In genomic region chr11:121292503-121293275, GRCh38 we compare ENCODE assay signal across 1 cellular context.
TF ChIP-seq lines count a peak whose summit lies in the region.

Gene SC5D (plus strand): TSS chr11:121292771. CDS start chr11:121303376, 10,605 bp downstream.

TF ChIP-seq in K562, 482 proteins besides CTCF, POLR2A, EP300 and RAD21 (continues in another document):
- TF ChIP-seq MGA (IDR thresholded peaks at IDR 0.05) (peak; percentile 71), CEBPB (tag; IDR thresholded peaks at IDR 0.05) (no peak), MAX (CRISPR knock-in tag; IDR thresholded peaks at IDR 0.05) (peak; percentile 42; the same call in 1 of the 2 replicates), SAP30 (IDR thresholded peaks at IDR 0.05; ENCODE audit: borderline replicate concordance, insufficient read depth, low read depth, low read length, poor library complexity, severe bottlenecking) (no peak), RBM25 (IDR thresholded peaks at IDR 0.05; ENCODE audit: low read depth, low read length, severe bottlenecking) (peak; percentile 92), NFYB (IDR thresholded peaks at IDR 0.05; ENCODE audit: extremely low read depth, insufficient read length) (peak; percentile 82), PML (IDR thresholded peaks at IDR 0.05; ENCODE audit: low read length) (peak; percentile 46; the same call in 1 of the 2 replicates), RAD51 (IDR thresholded peaks at IDR 0.05; ENCODE audit: borderline replicate concordance, low read depth) (peak; percentile 96), CREBBP (IDR thresholded peaks at IDR 0.05; ENCODE audit: low read depth, low read length) (no peak), RBM22 (IDR thresholded peaks at IDR 0.05; ENCODE audit: low read depth, low read length, poor library complexity, severe bottlenecking) (no peak), USF2 (CRISPR knock-in tag; IDR thresholded peaks at IDR 0.05) (peak; percentile 99), USF1 (CRISPR knock-in tag; IDR thresholded peaks at IDR 0.05) (peak; percentile 98), MEIS2 (IDR thresholded peaks at IDR 0.05; ENCODE audit: partially characterized antibody) (peak; percentile 41), ZNF57 (CRISPR knock-in tag; IDR thresholded peaks at IDR 0.05) (no peak), ZFP30 (CRISPR knock-in tag; IDR thresholded peaks at IDR 0.05; ENCODE audit: borderline replicate concordance) (no peak), POLR2H (tag; IDR thresholded peaks at IDR 0.05; ENCODE audit: low read depth) (peak; percentile 40; the same call in 1 of the 2 replicates), ETS1 (conservative IDR thresholded peaks at IDR 0.05; ENCODE audit: control insufficient read depth, low read depth, low read length) (peak; percentile 32; the same call in 1 of the 2 replicates), HDAC2 (IDR thresholded peaks at IDR 0.05) (no peak; the same call in 1 of the 2 replicates), EP400 (IDR thresholded peaks at IDR 0.05) (peak; percentile 43; the same call in 1 of the 2 replicates), BCOR (IDR thresholded peaks at IDR 0.05) (peak; percentile 34; the same call in 1 of the 2 replicates), NFIC (IDR thresholded peaks at IDR 0.05) (peak; percentile 34; the same call in 1 of the 2 replicates), MCM3 (IDR thresholded peaks at IDR 0.05) (no peak), BRCA1 (IDR thresholded peaks at IDR 0.05) (no peak), BRCA1 (CRISPR knock-in tag; IDR thresholded peaks at IDR 0.05) (no peak), BRD9 (IDR thresholded peaks at IDR 0.05; ENCODE audit: low read depth, partially characterized antibody) (no peak), RB1 (IDR thresholded peaks at IDR 0.05; ENCODE audit: low read depth) (peak; percentile 76), NKRF (IDR thresholded peaks at IDR 0.05; ENCODE audit: borderline replicate concordance) (peak; percentile 62; the same call in 1 of the 2 replicates), HNRNPLL (IDR thresholded peaks at IDR 0.05; ENCODE audit: low read depth, low read length, poor library complexity, severe bottlenecking) (peak; percentile 44), NFRKB (IDR thresholded peaks at IDR 0.05; ENCODE audit: low read depth) (peak; percentile 54; the same call in 1 of the 2 replicates), MTA3 (IDR thresholded peaks at IDR 0.05; ENCODE audit: borderline replicate concordance) (0 out of 2 replicates have a peak, but pooled peaks have one; percentile 36), ZSCAN32 (CRISPR knock-in tag; IDR thresholded peaks at IDR 0.05) (no peak), VEZF1 (CRISPR knock-in tag; IDR thresholded peaks at IDR 0.05) (peak; percentile 68; the same call in 1 of the 2 replicates), TFE3 (CRISPR knock-in tag; IDR thresholded peaks at IDR 0.05) (peak; percentile 96), ZFX (CRISPR knock-in tag; IDR thresholded peaks at IDR 0.05) (peak; percentile 86), ATF3 (IDR thresholded peaks at IDR 0.05) (peak; percentile 29; the same call in 1 of the 2 replicates), ATF3 (CRISPR knock-in tag; conservative IDR thresholded peaks at IDR 0.05) (no peak), MTF1 (CRISPR knock-in tag; IDR thresholded peaks at IDR 0.05; ENCODE audit: borderline replicate concordance) (no peak), SPI1 (IDR thresholded peaks at IDR 0.05; ENCODE audit: borderline replicate concordance, low read depth, low read length) (no peak), ZBTB1 (CRISPR knock-in tag; IDR thresholded peaks at IDR 0.05; ENCODE audit: borderline replicate concordance, low read depth) (peak; percentile 98)
